Comparison of ENCODE assay signal across 1 cellular context in the genomic region with DNA sequence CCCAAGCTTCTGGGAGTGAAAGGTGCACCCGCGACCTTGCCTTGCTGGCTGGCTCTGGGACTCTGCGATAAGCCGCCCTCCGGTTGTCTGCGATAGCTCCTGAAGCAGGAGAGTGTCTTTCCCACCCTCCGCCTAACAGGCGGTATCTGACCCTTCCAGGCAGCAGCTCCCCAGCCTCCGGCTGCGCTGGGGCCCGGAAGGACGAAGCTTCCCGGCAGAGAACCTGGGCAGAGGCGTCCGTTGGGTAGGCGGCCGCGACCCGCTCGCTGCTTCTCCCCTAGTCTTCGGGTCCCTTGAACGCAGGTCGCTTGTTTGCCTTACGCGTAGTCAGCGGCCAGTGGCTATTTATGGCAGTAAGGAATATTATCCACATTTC.
TF ChIP-seq lines count a peak whose summit lies in the region.

No MANE protein-coding gene starts in this region.

TF ChIP-seq in K562, 482 proteins besides CTCF, POLR2A, EP300 and RAD21 (continued from another document and continues in another):
- TF ChIP-seq, protein P1, sequence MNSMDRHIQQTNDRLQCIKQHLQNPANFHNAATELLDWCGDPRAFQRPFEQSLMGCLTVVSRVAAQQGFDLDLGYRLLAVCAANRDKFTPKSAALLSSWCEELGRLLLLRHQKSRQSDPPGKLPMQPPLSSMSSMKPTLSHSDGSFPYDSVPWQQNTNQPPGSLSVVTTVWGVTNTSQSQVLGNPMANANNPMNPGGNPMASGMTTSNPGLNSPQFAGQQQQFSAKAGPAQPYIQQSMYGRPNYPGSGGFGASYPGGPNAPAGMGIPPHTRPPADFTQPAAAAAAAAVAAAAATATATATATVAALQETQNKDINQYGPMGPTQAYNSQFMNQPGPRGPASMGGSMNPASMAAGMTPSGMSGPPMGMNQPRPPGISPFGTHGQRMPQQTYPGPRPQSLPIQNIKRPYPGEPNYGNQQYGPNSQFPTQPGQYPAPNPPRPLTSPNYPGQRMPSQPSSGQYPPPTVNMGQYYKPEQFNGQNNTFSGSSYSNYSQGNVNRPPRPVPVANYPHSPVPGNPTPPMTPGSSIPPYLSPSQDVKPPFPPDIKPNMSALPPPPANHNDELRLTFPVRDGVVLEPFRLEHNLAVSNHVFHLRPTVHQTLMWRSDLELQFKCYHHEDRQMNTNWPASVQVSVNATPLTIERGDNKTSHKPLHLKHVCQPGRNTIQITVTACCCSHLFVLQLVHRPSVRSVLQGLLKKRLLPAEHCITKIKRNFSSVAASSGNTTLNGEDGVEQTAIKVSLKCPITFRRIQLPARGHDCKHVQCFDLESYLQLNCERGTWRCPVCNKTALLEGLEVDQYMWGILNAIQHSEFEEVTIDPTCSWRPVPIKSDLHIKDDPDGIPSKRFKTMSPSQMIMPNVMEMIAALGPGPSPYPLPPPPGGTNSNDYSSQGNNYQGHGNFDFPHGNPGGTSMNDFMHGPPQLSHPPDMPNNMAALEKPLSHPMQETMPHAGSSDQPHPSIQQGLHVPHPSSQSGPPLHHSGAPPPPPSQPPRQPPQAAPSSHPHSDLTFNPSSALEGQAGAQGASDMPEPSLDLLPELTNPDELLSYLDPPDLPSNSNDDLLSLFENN (IDR thresholded peaks at IDR 0.05; ENCODE audit: low read depth in 2 of 2, low read length in 2 of 2) = peak in 1 of 2 experiments; percentile 84; a peak in 2 of 4 replicates
- TF ChIP-seq HDAC3 (IDR thresholded peaks at IDR 0.05; ENCODE audit: borderline replicate concordance, partially characterized antibody) (peak; percentile 75), TOE1 (IDR thresholded peaks at IDR 0.05; ENCODE audit: borderline replicate concordance) (0 out of 2 replicates have a peak, but pooled peaks have one; percentile 8), TOE1 (CRISPR knock-in tag; IDR thresholded peaks at IDR 0.05; ENCODE audit: borderline replicate concordance, low read depth) (no peak), BRCA1 (IDR thresholded peaks at IDR 0.05) (no peak), BRCA1 (CRISPR knock-in tag; IDR thresholded peaks at IDR 0.05) (no peak), RNF2 (IDR thresholded peaks at IDR 0.05) (peak; percentile 58; the same call in 1 of the 2 replicates), ZFX (CRISPR knock-in tag; IDR thresholded peaks at IDR 0.05) (no peak), TBL1XR1 (IDR thresholded peaks at IDR 0.05; ENCODE audit: low read length in 2 of 2) (peak in 1 of 2 experiments; percentile 69; a peak in 1 of 4 replicates), SAP30 (IDR thresholded peaks at IDR 0.05; ENCODE audit: borderline replicate concordance, insufficient read depth, low read depth, low read length, poor library complexity, severe bottlenecking) (no peak), UBTF (IDR thresholded peaks at IDR 0.05; ENCODE audit: borderline replicate concordance in 1 of 2, low read depth in 2 of 2, low read length in 2 of 2) (peak; percentile 94 to 99; a peak in 3 of 4 replicates), FOXA3 (CRISPR knock-in tag; conservative IDR thresholded peaks at IDR 0.05 in 1 of 2, IDR thresholded peaks at IDR 0.05 in 1 of 2) (no peak), SMAD1 (IDR thresholded peaks at IDR 0.05; ENCODE audit: low read depth, low read length, partially characterized antibody) (peak; percentile 63), AFF1 (IDR thresholded peaks at IDR 0.05; ENCODE audit: low read depth in 1 of 2, partially characterized antibody in 2 of 2) (peak in 1 of 2 experiments; percentile 43), FOXJ3 (CRISPR knock-in tag; IDR thresholded peaks at IDR 0.05) (no peak), NCOR1 (IDR thresholded peaks at IDR 0.05) (peak; percentile 96), KLF16 (IDR thresholded peaks at IDR 0.05) (peak; percentile 86), HMBOX1 (IDR thresholded peaks at IDR 0.05) (peak; percentile 15; the same call in 1 of the 2 replicates), ZC3H4 (CRISPR knock-in tag; IDR thresholded peaks at IDR 0.05; ENCODE audit: borderline replicate concordance) (no peak), NFE2L1 (tag; IDR thresholded peaks at IDR 0.05; ENCODE audit: borderline replicate concordance, low read depth) (no peak), GTF2E2 (tag; IDR thresholded peaks at IDR 0.05) (0 out of 2 replicates have a peak, but pooled peaks have one; percentile 14), TBP (optimal IDR thresholded peaks at IDR 0.05; ENCODE audit: low read depth, low read length) (peak; percentile 52), PRDM10 (IDR thresholded peaks at IDR 0.05; ENCODE audit: partially characterized antibody) (no peak), BRD4 (IDR thresholded peaks at IDR 0.05) (0 out of 2 replicates have a peak, but pooled peaks have one; percentile 67), TAL1 (IDR thresholded peaks at IDR 0.05) (peak; percentile 94), STAT5A (IDR thresholded peaks at IDR 0.05; ENCODE audit: borderline replicate concordance, low read length) (peak; percentile 92), FOXM1 (IDR thresholded peaks at IDR 0.05; ENCODE audit: low read depth) (peak; percentile 66; the same call in 1 of the 2 replicates), FOXM1 (CRISPR knock-in tag; IDR thresholded peaks at IDR 0.05; ENCODE audit: low read depth) (no peak)
- TF ChIP-seq, protein P2, sequence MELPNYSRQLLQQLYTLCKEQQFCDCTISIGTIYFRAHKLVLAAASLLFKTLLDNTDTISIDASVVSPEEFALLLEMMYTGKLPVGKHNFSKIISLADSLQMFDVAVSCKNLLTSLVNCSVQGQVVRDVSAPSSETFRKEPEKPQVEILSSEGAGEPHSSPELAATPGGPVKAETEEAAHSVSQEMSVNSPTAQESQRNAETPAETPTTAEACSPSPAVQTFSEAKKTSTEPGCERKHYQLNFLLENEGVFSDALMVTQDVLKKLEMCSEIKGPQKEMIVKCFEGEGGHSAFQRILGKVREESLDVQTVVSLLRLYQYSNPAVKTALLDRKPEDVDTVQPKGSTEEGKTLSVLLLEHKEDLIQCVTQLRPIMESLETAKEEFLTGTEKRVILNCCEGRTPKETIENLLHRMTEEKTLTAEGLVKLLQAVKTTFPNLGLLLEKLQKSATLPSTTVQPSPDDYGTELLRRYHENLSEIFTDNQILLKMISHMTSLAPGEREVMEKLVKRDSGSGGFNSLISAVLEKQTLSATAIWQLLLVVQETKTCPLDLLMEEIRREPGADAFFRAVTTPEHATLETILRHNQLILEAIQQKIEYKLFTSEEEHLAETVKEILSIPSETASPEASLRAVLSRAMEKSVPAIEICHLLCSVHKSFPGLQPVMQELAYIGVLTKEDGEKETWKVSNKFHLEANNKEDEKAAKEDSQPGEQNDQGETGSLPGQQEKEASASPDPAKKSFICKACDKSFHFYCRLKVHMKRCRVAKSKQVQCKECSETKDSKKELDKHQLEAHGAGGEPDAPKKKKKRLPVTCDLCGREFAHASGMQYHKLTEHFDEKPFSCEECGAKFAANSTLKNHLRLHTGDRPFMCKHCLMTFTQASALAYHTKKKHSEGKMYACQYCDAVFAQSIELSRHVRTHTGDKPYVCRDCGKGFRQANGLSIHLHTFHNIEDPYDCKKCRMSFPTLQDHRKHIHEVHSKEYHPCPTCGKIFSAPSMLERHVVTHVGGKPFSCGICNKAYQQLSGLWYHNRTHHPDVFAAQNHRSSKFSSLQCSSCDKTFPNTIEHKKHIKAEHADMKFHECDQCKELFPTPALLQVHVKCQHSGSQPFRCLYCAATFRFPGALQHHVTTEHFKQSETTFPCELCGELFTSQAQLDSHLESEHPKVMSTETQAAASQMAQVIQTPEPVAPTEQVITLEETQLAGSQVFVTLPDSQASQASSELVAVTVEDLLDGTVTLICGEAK (IDR thresholded peaks at IDR 0.05) = no peak
- TF ChIP-seq, protein P2 (CRISPR knock-in tag; IDR thresholded peaks at IDR 0.05) = no peak
